ENCODE assay signal across 22 cellular contexts in genomic region chr5:136211282-136211681, GRCh38. TPM values are rescaled to one million over a fixed set of nuclear protein-coding genes. Genes with fewer than 3 reads are reported as not detected.
"Had no signal": no experiment of that assay in that cellular context is flagged by ENCODE, and none has a peak within 500 bp of the region (broad histone marks: within the 10 kb centered on the region; RNA-seq: fewer than 3 reads in every experiment).

No MANE protein-coding gene starts in this region.

- H3K9me3 Mint-ChIP-seq: IgD-negative memory B cell, T-cell had no signal

- H3K4me3 Mint-ChIP-seq: IgD-negative memory B cell, T-cell had no signal

- H3K4me2 ChIP-seq: SK-N-SH had no signal

- H3K27ac Mint-ChIP-seq: IgD-negative memory B cell, T-cell had no signal

- DNase-seq: KBM-7, MV-4-11, NCI-H1048, NCI-H1105, NCI-H1694, NCI-H187 treated with DMSO at 0.1 percent for 48 hours, NCI-H2029 treated with DMSO at 0.1 percent for 48 hours, NCI-H345, NCI-H446 treated with DMSO at 0.1 percent for 48 hours, NCI-H510A treated with DMSO at 0.1 percent for 48 hours, NCI-H526, NCI-H774, SHP77, SK-N-SH, SW 1271, T-cell had no signal

- H3K4me1 Mint-ChIP-seq: IgD-negative memory B cell, T-cell had no signal

- H3K9me2 ChIP-seq: SK-N-SH had no signal

- ATAC-seq: T-cell had no signal

- H3K36me3 Mint-ChIP-seq: IgD-negative memory B cell, T-cell had no signal

- H3K27ac ChIP-seq: HL-60, RWPE1 had no signal

RNA-seq across cellular contexts. Expression of gene SMIM32, which starts 18.3 kb away (rescaled TPM):
- total RNA-seq: LHCN-M2, MCF 10A, SK-MEL-5, T-cell had no signal
- polyA plus RNA-seq: IgD-negative memory B cell had no signal
